Comparison of ENCODE assay signal across 14 cellular contexts in the genomic region with DNA sequence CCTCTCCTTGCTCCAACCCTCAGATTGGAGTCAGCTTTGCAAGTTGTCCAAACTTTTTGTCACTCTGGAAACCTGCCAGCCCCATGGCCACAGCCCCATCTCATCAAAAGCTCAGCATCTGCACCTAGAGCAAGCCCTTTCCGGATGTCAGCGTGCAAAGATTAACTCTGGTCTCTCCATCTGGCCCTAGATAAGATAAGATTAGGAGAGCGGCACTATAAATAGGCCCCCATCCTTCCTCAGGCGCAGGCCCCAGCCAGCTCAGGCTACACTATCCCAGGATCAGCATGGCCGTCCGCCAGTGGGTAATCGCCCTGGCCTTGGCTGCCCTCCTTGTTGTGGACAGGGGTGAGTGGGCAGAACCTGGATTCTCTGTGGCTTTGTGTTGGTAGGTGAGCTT. TPM values are rescaled to one million over a fixed set of nuclear protein-coding genes. Genes with fewer than 3 reads are reported as not detected.
DNase-seq lines count a peak whose midpoint lies in the region; ATAC-seq, FAIRE-seq and TF ChIP-seq lines count a peak whose summit lies in the region.
"Had no signal": no experiment of that assay in that cellular context is flagged by ENCODE, and none has a peak within 500 bp of the region (broad histone marks: within the 10 kb centered on the region; RNA-seq: fewer than 3 reads in every experiment).

A gene with protein sequence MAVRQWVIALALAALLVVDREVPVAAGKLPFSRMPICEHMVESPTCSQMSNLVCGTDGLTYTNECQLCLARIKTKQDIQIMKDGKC (plus strand): TSS at position 246 of the 400 bp plus-strand sequence. CDS start 42 bp downstream, at position 288.

- H3K9me1 ChIP-seq in K562 (ENCODE audit: control insufficient read depth, insufficient read depth, low read length), result no peaks in the 10 kb centered on the region

- peak; percentile 97 for DNase-seq in CMK (ENCODE audit: low read depth)
- peak; percentile 52 for DNase-seq in LoVo (ENCODE audit: low spot score)
- DNase-seq in K562 (ENCODE audit: extremely low read depth in 1 of 4, low spot score in 3 of 4), result peak; percentile 78 to 88 (median 84)
- peak; percentile 23 for DNase-seq in mucosa of gallbladder (ENCODE audit: low spot score)
- DNase-seq in CD4-positive, alpha-beta memory T cell, result no peak
- no peak for DNase-seq in mammary epithelial cell
- DNase-seq: activated B cell treated with CpG ODN at 0.5 μM for 24 hours, ovary had no signal

- peak; percentile 84 for FAIRE-seq in K562 (lab: Jason Lieb, UNC)

- H3K9ac ChIP-seq in K562 (ENCODE audit: insufficient read depth in 1 of 2, low read depth in 2 of 2, low read length in 2 of 2) (peak within 1 kb of the TSS in 1 of 2 experiments; percentile 65; a peak in 2 of 4 replicates), mammary epithelial cell (ENCODE audit: insufficient read depth, low read length) (no peak within 1 kb of the TSS)

- H3K79me2 ChIP-seq in K562 (ENCODE audit: control insufficient read depth, insufficient read depth, low read length), result no peaks in the 10 kb centered on the region
- H3K79me2 ChIP-seq in mammary epithelial cell (ENCODE audit: insufficient read depth, low read length), result no peaks in the 10 kb centered on the region

- H3K4me3 ChIP-seq in K562 (no peak within 1 kb of the TSS), mammary epithelial cell (replicated peaks in 1 of 3; ENCODE audit: insufficient read depth in 1 of 3, low read depth in 2 of 3, low read length in 3 of 3) (no peak within 1 kb of the TSS)
- H3K4me3 ChIP-seq in CD4-positive, alpha-beta memory T cell (ENCODE audit: low read length in 2 of 2), result no peak within 1 kb of the TSS
- H3K4me3 ChIP-seq: GM23338, ovary, thoracic aorta had no signal

- no peak within 1 kb of the TSS for H3K4me3 Mint-ChIP-seq in CD4-positive, alpha-beta memory T cell
- H3K4me3 Mint-ChIP-seq: activated B cell treated with CpG ODN at 0.5 μM for 24 hours; activated T-helper 17 cell treated with anti-CD3 and anti-CD28 coated beads, Interleukin-2, amount 50 U/mL, for 72 hours; GM23338 had no signal

- H3K9me3 Mint-ChIP-seq in CD4-positive, alpha-beta memory T cell, result no peaks in the 10 kb centered on the region
- H3K9me3 Mint-ChIP-seq: activated B cell treated with CpG ODN at 0.5 μM for 24 hours; activated T-helper 17 cell treated with anti-CD3 and anti-CD28 coated beads, Interleukin-2, amount 50 U/mL, for 72 hours; GM23338 had no signal

- no peak for TF ChIP-seq CTCF in K562 (IDR thresholded peaks at IDR 0.05 in 2 of 3, conservative IDR thresholded peaks at IDR 0.05 in 1 of 3; ENCODE audit: insufficient read depth in 2 of 3, low read depth in 1 of 3, low read length in 3 of 3)
- no peak for TF ChIP-seq CTCF in mammary epithelial cell (conservative IDR thresholded peaks at IDR 0.05 in 1 of 2, IDR thresholded peaks at IDR 0.05 in 1 of 2; ENCODE audit: extremely low read depth in 1 of 2, insufficient read depth in 1 of 2, low read depth in 1 of 2, low read length in 2 of 2)

- intact Hi-C loops in K562 (cut with micrococcal nuclease), result loop anchor here (2.0 kb wide), 1 partner anchor 23 kb away; no protein-coding TSS in a partner anchor
- intact Hi-C loops in CD4-positive, alpha-beta memory T cell (cut with micrococcal nuclease), result no loop called here
- intact Hi-C loops in mammary epithelial cell (cut with micrococcal nuclease), result no loop called here

- peak; percentile 93 for TF ChIP-seq EP300 in K562 (IDR thresholded peaks at IDR 0.05; ENCODE audit: low read length)

- dilution Hi-C loops in mammary epithelial cell (cut with HindIII; ENCODE audit: low sequenced_read_pairs), result no loop called here

- ATAC-seq in K562 (peak; percentile 90), HG03135 (IDR thresholded peaks at IDR 0.05; ENCODE audit: unreplicated experiment) (no peak), HG03108 (IDR thresholded peaks at IDR 0.05; ENCODE audit: unreplicated experiment) (no peak)
- ATAC-seq: activated T-helper 17 cell treated with anti-CD3 and anti-CD28 coated beads, Interleukin-2, amount 50 U/mL, for 72 hours; GM23338 had no signal

- H3K9me3 ChIP-seq in K562 (replicated peaks; ENCODE audit: control insufficient read depth, insufficient read depth, low read depth, low read length) (no peaks in the 10 kb centered on the region), mammary epithelial cell (replicated peaks; ENCODE audit: insufficient read depth, low read length) (no peaks in the 10 kb centered on the region)
- H3K9me3 ChIP-seq in CD4-positive, alpha-beta memory T cell (ENCODE audit: control insufficient read depth in 1 of 2, low read length in 2 of 2), result no peaks in the 10 kb centered on the region
- H3K9me3 ChIP-seq: ovary, thoracic aorta had no signal

- in situ Hi-C loops in K562 (cut with MboI), result loop anchor here (10.0 to 25.0 kb wide), 3 partner anchors 135 to 853 kb away; a partner anchor contains a TSS
- in situ Hi-C loops in mammary epithelial cell (cut with MboI; ENCODE audit: low sequenced_read_pairs in 2 of 2), result loop anchor here in 1 of 2 donors (25.0 kb wide), 1 partner anchor 222 kb away; a partner anchor contains a TSS

- POLR2A ChIA-PET in K562 (lab: Yijun Ruan, JAX), result interaction anchor here (0.7 to 2.3 kb wide), 9 partner anchors 11 to 215 kb away, joined by 3 to 10 read pairs (median 4); a partner anchor contains a TSS
- POLR2A ChIA-PET in CD4-positive, alpha-beta memory T cell (lab: Charles Lee; ENCODE audit: partially characterized antibody), result no interaction called here

- H3K27ac Mint-ChIP-seq in CD4-positive, alpha-beta memory T cell, result peak within 1 kb of the TSS in 1 of 7 donors; percentile 29
- H3K27ac Mint-ChIP-seq: activated B cell treated with CpG ODN at 0.5 μM for 24 hours; activated T-helper 17 cell treated with anti-CD3 and anti-CD28 coated beads, Interleukin-2, amount 50 U/mL, for 72 hours; GM23338 had no signal

- TF ChIP-seq RAD21 in K562 (CRISPR knock-in tag; conservative IDR thresholded peaks at IDR 0.05 in 1 of 2, IDR thresholded peaks at IDR 0.05 in 1 of 2), result no peak

- H3K36me3 Mint-ChIP-seq in CD4-positive, alpha-beta memory T cell, result no peaks in the 10 kb centered on the region

- 0% methylated on average over 7 of the region's 7 CpGs for WGBS in K562 (ENCODE audit: insufficient coverage, low coverage, missing lambda C conversion rate)
- WGBS in mammary epithelial cell (ENCODE audit: low coverage, missing lambda C conversion rate), result 37% methylated on average over 7 of the region's 7 CpGs

- H3K4me2 ChIP-seq in K562 (ENCODE audit: insufficient read depth, low read length) (peak within 1 kb of the TSS; percentile 57), mammary epithelial cell (ENCODE audit: insufficient read depth, low read depth, low read length) (no peak within 1 kb of the TSS)
- H3K4me2 ChIP-seq: GM23338 had no signal

- peaks cover 0 to 4% (median 0%) of the 10 kb centered on the region in 4 donors for H3K4me1 Mint-ChIP-seq in CD4-positive, alpha-beta memory T cell
- H3K4me1 Mint-ChIP-seq: activated B cell treated with CpG ODN at 0.5 μM for 24 hours; activated T-helper 17 cell treated with anti-CD3 and anti-CD28 coated beads, Interleukin-2, amount 50 U/mL, for 72 hours; GM23338 had no signal

- TF ChIP-seq POLR2A in K562 (conservative IDR thresholded peaks at IDR 0.05), result no peak

- H2AFZ ChIP-seq in K562 (ENCODE audit: low read depth, low read length) (0 out of 2 replicates have a peak within 1 kb of the TSS, but pooled peaks have one; percentile 38), mammary epithelial cell (ENCODE audit: low read depth, low read length) (no peak within 1 kb of the TSS)
- H2AFZ ChIP-seq: GM23338 had no signal

- H4K20me1 ChIP-seq in K562 (replicated peaks; ENCODE audit: control insufficient read depth, insufficient read depth, low read length) (no peaks in the 10 kb centered on the region), mammary epithelial cell (ENCODE audit: insufficient read depth, low read length) (no peaks in the 10 kb centered on the region)

- H3K36me3 ChIP-seq in K562 (ENCODE audit: control insufficient read depth, insufficient read depth, low read length), result no peaks in the 10 kb centered on the region
- H3K36me3 ChIP-seq in CD4-positive, alpha-beta memory T cell (ENCODE audit: insufficient read depth, low read length), result no peaks in the 10 kb centered on the region
- H3K36me3 ChIP-seq in mammary epithelial cell (ENCODE audit: insufficient read depth, low read length), result no peaks in the 10 kb centered on the region
- H3K36me3 ChIP-seq: ovary, thoracic aorta had no signal

- H3K27ac ChIP-seq in K562 (ENCODE audit: extremely low read depth, low read depth, low read length), result no peak within 1 kb of the TSS
- H3K27ac ChIP-seq in CD4-positive, alpha-beta memory T cell (ENCODE audit: low read depth, low read length), result no peak within 1 kb of the TSS
- H3K27ac ChIP-seq in mammary epithelial cell (ENCODE audit: insufficient read depth, low read depth, low read length), result no peak within 1 kb of the TSS
- H3K27ac ChIP-seq: ovary, thoracic aorta had no signal

- H3K27me3 ChIP-seq in K562 (ENCODE audit: control insufficient read depth in 2 of 2, insufficient read depth in 2 of 2, low read length in 2 of 2) (no peaks in the 10 kb centered on the region), mammary epithelial cell (ENCODE audit: insufficient read depth, low read length) (no peaks in the 10 kb centered on the region)
- H3K27me3 ChIP-seq in CD4-positive, alpha-beta memory T cell (ENCODE audit: insufficient read depth, low read length), result no peaks in the 10 kb centered on the region
- H3K27me3 ChIP-seq: ovary had no signal

- BruUV-seq in K562 (replicated peaks; lab: Mats Ljungman, UMichigan), result no TSS peak
- no TSS peak for BruUV-seq in mammary epithelial cell (replicated peaks; lab: Mats Ljungman, UMichigan)

- peaks cover 17 to 20% of the 10 kb centered on the region in 2 experiments; a peak in 4 of 5 replicates for H3K4me1 ChIP-seq in K562 (replicated peaks in 1 of 2; ENCODE audit: control insufficient read depth in 2 of 2, insufficient read depth in 2 of 2, low read length in 2 of 2)
- no peaks in the 10 kb centered on the region for H3K4me1 ChIP-seq in CD4-positive, alpha-beta memory T cell (ENCODE audit: insufficient read depth, low read length)
- H3K4me1 ChIP-seq in mammary epithelial cell (ENCODE audit: insufficient read depth, low read length), result peaks cover 3% of the 10 kb centered on the region

- H3K27me3 Mint-ChIP-seq in CD4-positive, alpha-beta memory T cell, result peaks cover 2 to 5% of the 10 kb centered on the region in 2 donors

- CTCF ChIA-PET in K562 (lab: Yijun Ruan, JAX; ENCODE audit: low intra/inter-chr PET ratio) (no interaction called here), mammary epithelial cell (lab: Charles Lee; ENCODE audit: low non-redundant PET) (no interaction called here)
- CTCF ChIA-PET in CD4-positive, alpha-beta memory T cell (lab: Charles Lee; ENCODE audit: partially characterized antibody), result interaction anchor here (2.2 kb wide), 1 partner anchor 14 kb away, joined by 9 read pairs; no protein-coding TSS in a partner anchor

RNA-seq across cellular contexts. Expression of the gene that starts here (rescaled TPM):
- total RNA-seq in K562 (2011; cell fraction: chromatin; rRNA removed; ENCODE audit: low replicate concordance), result not detected in 2 replicates
- not detected in 2 replicates for total RNA-seq in K562 (2011; cell fraction: nucleolus; rRNA removed)
- not detected in 2 replicates for total RNA-seq in K562 (2011; cell fraction: nucleoplasm; rRNA removed)
- total RNA-seq in K562 (2014; rRNA removed) (not detected in 2 replicates), K562 (2014; rRNA removed; fragmentation: Illumina TruSeq; extraction: Trizol) (1.1 and 1.6 TPM in 2 replicates), K562 (2015; rRNA removed; fragmentation: Illumina TruSeq; extraction: Trizol) (not detected in 2 replicates), K562 (2021) (0.80 TPM in 1 of 2 replicates, not detected in the other), mucosa of gallbladder (2.5 TPM), mammary epithelial cell (not detected)
- polyA plus RNA-seq in K562 (2011; rRNA removed) (0.74 and 1.1 TPM in 2 replicates), K562 (2014; fragmentation: Illumina TruSeq; extraction: Trizol) (2.0 and 2.1 TPM in 2 replicates), K562 (2014; fragmentation: Nextera tagmentation; extraction: Ambion mirVana) (1 to 10 TPM; 3.9 to 5.5 TPM), K562 (2014; rRNA removed) (2.1 and 5.1 TPM in 2 replicates), mammary epithelial cell (not detected)
- 1.3 TPM in 1 of 2 replicates, not detected in the other for polyA plus RNA-seq in K562 (2011; cell fraction: cytosol; rRNA removed)
- not detected in 2 replicates for polyA plus RNA-seq in K562 (2011; cell fraction: nucleus; rRNA removed)
- polyA plus RNA-seq in K562 (2012), result 0.92 and 2.0 TPM in 2 replicates
- polyA minus RNA-seq in K562 (2011; rRNA and poly(A)+ RNA removed), result not detected in 2 replicates
- polyA minus RNA-seq in K562 (2011; cell fraction: cytosol; rRNA and poly(A)+ RNA removed), result 11.9 and 19.0 TPM in 2 replicates
- polyA minus RNA-seq in K562 (2011; cell fraction: nucleus; rRNA and poly(A)+ RNA removed), result 3.2 TPM in 1 of 2 replicates, not detected in the other
- total RNA-seq in CD4-positive, alpha-beta memory T cell, result not detected
- polyA plus RNA-seq in CD4-positive, alpha-beta memory T cell, result not detected
- not detected for polyA minus RNA-seq in mammary epithelial cell
- total RNA-seq: activated B cell treated with CpG ODN at 0.5 μM for 24 hours; activated T-helper 17 cell treated with anti-CD3 and anti-CD28 coated beads, Interleukin-2, amount 50 U/mL, for 72 hours; GM23338; kidney epithelial cell; ovary; thoracic aorta had no signal
- polyA plus RNA-seq: GM23338, ovary had no signal

Comparison
In these comparisons a context has a peak if more than half of its experiments do, and no peak if none do; other contexts are left out.
1. DNase-seq: peak in CMK (single experiment), LoVo (single experiment), K562 (4 of 4) and mucosa of gallbladder (single experiment); none in CD4-positive, alpha-beta memory T cell (0 of 5) and mammary epithelial cell (single experiment).